8 cellular contexts compared by ENCODE assay signal in genomic region chr1:172746091-172746949, GRCh38.
A peak's percentile ranks its signal among the peaks of the same experiment; 100 is the strongest.
DNase-seq lines count a peak whose midpoint lies in the region; ATAC-seq and TF ChIP-seq lines count a peak whose summit lies in the region.

No MANE protein-coding gene starts in this region.

- intact Hi-C loops in left lung (cut with DNase I), result loop anchor here in 1 of 2 donors (5.0 kb wide), 1 partner anchor 461 kb away; the partner anchor contains the start of gene TNFSF4

- no peaks in the 10 kb centered on the region for H3K9me3 ChIP-seq in OCI-LY1 (ENCODE audit: low read length)
- no peaks in the 10 kb centered on the region for H3K9me3 ChIP-seq in left lung

- H3K9me2 ChIP-seq in OCI-LY1 (ENCODE audit: low read depth, low read length), result no peaks in the 10 kb centered on the region

- H3K36me3 ChIP-seq in OCI-LY1 (ENCODE audit: insufficient read depth, low read length), result no peaks in the 10 kb centered on the region
- H3K36me3 ChIP-seq in left lung, result no peaks in the 10 kb centered on the region
- no peaks in the 10 kb centered on the region for H3K36me3 ChIP-seq in urinary bladder (ENCODE audit: insufficient read depth)

- H4K20me1 ChIP-seq in OCI-LY1 (ENCODE audit: insufficient read depth, low read length), result no peaks in the 10 kb centered on the region

- 46% methylated on average over 3 of the region's 3 CpGs for WGBS in urinary bladder

- in situ Hi-C loops in astrocyte of the spinal cord (cut with HindIII; ENCODE audit: low sequenced_read_pairs), result no loop called here

- no peak overlapping the region for H2AFZ ChIP-seq in OCI-LY1 (ENCODE audit: low read length)

- H3K4me1 ChIP-seq in OCI-LY1 (ENCODE audit: insufficient read depth, low read length, severe bottlenecking) (peaks cover 11% of the 10 kb centered on the region), left lung (peaks cover 17 to 31% of the 10 kb centered on the region in 2 donors), urinary bladder (ENCODE audit: insufficient read depth) (peaks cover 2% of the 10 kb centered on the region)

- TF ChIP-seq CTCF in AG09319 (IDR thresholded peaks at IDR 0.05; ENCODE audit: low read depth, low read length), result no peak
- no peak for TF ChIP-seq CTCF in OCI-LY1 (IDR thresholded peaks at IDR 0.05; ENCODE audit: low read length)
- no peak for TF ChIP-seq CTCF in astrocyte of the spinal cord (IDR thresholded peaks at IDR 0.05; ENCODE audit: low read depth, low read length)
- TF ChIP-seq CTCF in left lung (IDR thresholded peaks at IDR 0.05), result peak in 1 of 2 donors; percentile 6

- H3K79me2 ChIP-seq in OCI-LY1 (ENCODE audit: insufficient read depth, low read length), result no peaks in the 10 kb centered on the region

- no peaks in the 10 kb centered on the region for H3F3A ChIP-seq in OCI-LY1 (ENCODE audit: insufficient read depth, low read length)

- H3K27ac ChIP-seq in OCI-LY1 (ENCODE audit: low read depth, low read length, poor library complexity, severe bottlenecking) (no peak overlapping the region), left lung (peak overlapping the region; percentile 84 to 85), urinary bladder (ENCODE audit: low read depth) (peak overlapping the region; percentile 62)

- peak; percentile 67 for ATAC-seq in GM18520 (IDR thresholded peaks at IDR 0.05; ENCODE audit: unreplicated experiment)
- peak; percentile 86 for ATAC-seq in HG02981 (IDR thresholded peaks at IDR 0.05; ENCODE audit: unreplicated experiment)
- ATAC-seq in left lung, result peak; percentile 91

- no peak overlapping the region for H3K9ac ChIP-seq in OCI-LY1 (ENCODE audit: low read length)

- peak overlapping the region; percentile 43 for H3K4me2 ChIP-seq in OCI-LY1 (ENCODE audit: low read length)

- H3K4me3 ChIP-seq in OCI-LY1 (ENCODE audit: low read depth, low read length, poor library complexity, severe bottlenecking) (no peak overlapping the region), astrocyte of the spinal cord (ENCODE audit: low read depth, low read length) (no peak overlapping the region), left lung (no peak overlapping the region), urinary bladder (ENCODE audit: low read depth, low read length) (no peak overlapping the region)

- DNase-seq in AG09319 (ENCODE audit: extremely low read depth, low read depth), result peak; percentile 82
- peak; percentile 99 for DNase-seq in astrocyte of the spinal cord (ENCODE audit: low read depth, low spot score)
- DNase-seq in left lung, result no peak
- DNase-seq in COR-L47 (lab: John Stamatoyannopoulos, UW), result no peak

- H3K27me3 ChIP-seq in OCI-LY1 (ENCODE audit: insufficient read depth, low read length) (no peaks in the 10 kb centered on the region), left lung (no peaks in the 10 kb centered on the region)

Comparison
In these comparisons a context has a peak if more than half of its experiments do, and no peak if none do; other contexts are left out.
1. DNase-seq: peak in AG09319 (single experiment) and astrocyte of the spinal cord (single experiment); none in left lung (0 of 2) and COR-L47 (single experiment).
2. Peak in every context shown above with its lines, with median percentiles within 50 percentile points of each other: ATAC-seq.